17 cellular contexts compared by ENCODE assay signal in the genomic region with DNA sequence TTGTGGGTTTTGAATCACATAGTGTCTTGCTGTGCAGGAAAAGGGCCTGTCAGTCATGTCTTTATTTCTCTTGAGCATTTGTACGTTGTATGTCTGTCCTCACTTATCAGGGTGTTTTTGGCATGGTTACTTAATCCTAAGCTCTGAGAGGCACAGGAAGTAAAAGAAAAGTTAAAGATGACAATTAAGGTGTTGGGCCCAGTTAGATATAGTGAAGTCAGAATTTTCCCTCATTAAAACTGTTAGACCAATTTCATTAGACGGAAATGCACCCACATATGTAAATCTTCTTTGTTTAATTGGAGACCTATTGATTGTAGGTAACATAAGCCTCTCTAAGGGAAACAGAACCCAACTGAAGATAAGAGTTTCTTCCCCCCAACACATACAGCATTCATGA. TPM values are rescaled to one million over a fixed set of nuclear protein-coding genes. Genes with fewer than 3 reads are reported as not detected.
DNase-seq lines count a peak whose midpoint lies in the region; ATAC-seq and TF ChIP-seq lines count a peak whose summit lies in the region.
"Had no signal": no experiment of that assay in that cellular context is flagged by ENCODE, and none has a peak within 500 bp of the region (broad histone marks: within the 10 kb centered on the region; RNA-seq: fewer than 3 reads in every experiment).

No MANE protein-coding gene starts in this region.

- DNase-seq in Right ventricle myocardium inferior (ENCODE audit: missing footprints) (no peak), cardiac septum (ENCODE audit: low spot score) (no peak), erythroblast (lab: John Stamatoyannopoulos, UW) (peak; percentile 58 to 62), inferior parietal cortex (ENCODE audit: extremely low spot score) (peak; percentile 37), tibial nerve (ENCODE audit: low spot score in 2 of 2) (no peak), hippocampal formation (lab: John Stamatoyannopoulos, UW) (no peak), NCI-H345 (lab: John Stamatoyannopoulos, UW) (no peak)
- DNase-seq in effector memory CD4-positive, alpha-beta T cell: no peak
- DNase-seq: DMS79 treated with DMSO at 0.1 percent for 48 hours, HFFc6, NCI-H1105, NCI-H2081 treated with DMSO at 0.1 percent for 48 hours, NCI-H510A, NCI-H748 treated with DMSO at 0.1 percent for 48 hours, PC-9 had no signal

- H3K9me3 ChIP-seq in tibial nerve: peaks cover 0 to 11% (median 4%) of the 10 kb centered on the region in 4 donors
- H3K9me3 ChIP-seq in effector memory CD4-positive, alpha-beta T cell (ENCODE audit: control insufficient read depth, low read length): no peaks in the 10 kb centered on the region
- H3K9me3 ChIP-seq: SJSA1 had no signal

- TF ChIP-seq EP300 in tibial nerve (IDR thresholded peaks at IDR 0.05): no peak

- H3K27me3 ChIP-seq in tibial nerve: no peaks in the 10 kb centered on the region
- H3K27me3 ChIP-seq in effector memory CD4-positive, alpha-beta T cell (replicated peaks; ENCODE audit: control insufficient read depth, insufficient read depth, low read length, poor library complexity, severe bottlenecking): no peaks in the 10 kb centered on the region
- H3K27me3 ChIP-seq: SJSA1 had no signal

- no peak for TF ChIP-seq POLR2A in erythroblast (IDR thresholded peaks at IDR 0.05; ENCODE audit: low read length)
- no peak for TF ChIP-seq POLR2A in tibial nerve (IDR thresholded peaks at IDR 0.05)

- H3K4me1 ChIP-seq in tibial nerve: peaks cover 0 to 62% (median 19%) of the 10 kb centered on the region in 4 donors
- H3K4me1 ChIP-seq in effector memory CD4-positive, alpha-beta T cell (ENCODE audit: control insufficient read depth, insufficient read depth, low read length, poor library complexity, severe bottlenecking): no peaks in the 10 kb centered on the region
- H3K4me1 ChIP-seq: SJSA1 had no signal

- peak; percentile 34 for ATAC-seq in Right ventricle myocardium inferior

- intact Hi-C loops in Right ventricle myocardium inferior (cut with DNase I) (no loop called here), cardiac septum (cut with DNase I) (loop anchor here (2.0 kb wide), 1 partner anchor 17 kb away; no protein-coding TSS in a partner anchor)

- H3K36me3 ChIP-seq in tibial nerve: peaks cover 0 to 8% (median 0%) of the 10 kb centered on the region in 3 donors
- H3K36me3 ChIP-seq in effector memory CD4-positive, alpha-beta T cell (ENCODE audit: control insufficient read depth, insufficient read depth, low read length): no peaks in the 10 kb centered on the region
- H3K36me3 ChIP-seq: SJSA1 had no signal

- H3K4me3 ChIP-seq in tibial nerve: no peak overlapping the region
- no peak overlapping the region for H3K4me3 ChIP-seq in effector memory CD4-positive, alpha-beta T cell (ENCODE audit: insufficient read depth, low read depth, low read length, poor library complexity, severe bottlenecking)
- H3K4me3 ChIP-seq: PC-9, SJSA1 had no signal

- WGBS in tibial nerve, 2 donors: 48 to 49% methylated on average over 2 of the region's 2 CpGs

- peak overlapping the region; percentile 5 to 79 (median 48) for H3K27ac ChIP-seq in tibial nerve
- H3K27ac ChIP-seq in effector memory CD4-positive, alpha-beta T cell (ENCODE audit: insufficient read depth, low read length, poor library complexity, severe bottlenecking): no peak overlapping the region
- H3K27ac ChIP-seq: 22Rv1, PC-9, SJSA1 had no signal

- no peak for TF ChIP-seq CTCF in tibial nerve (IDR thresholded peaks at IDR 0.05)

RNA-seq across cellular contexts. Expression of a gene that starts 21.9 kb away (rescaled TPM):
- 97.6 TPM for total RNA-seq in Right ventricle myocardium inferior
- total RNA-seq in cardiac septum: 78.6 TPM
- total RNA-seq in tibial nerve: 10 to 100 TPM; 71.2 to 81.4 (median 75.7) TPM

Comparison
In these comparisons a context has a peak if more than half of its experiments do, and no peak if none do; other contexts are left out.
1. DNase-seq: peak in erythroblast (2 of 2) and inferior parietal cortex (single experiment); none in Right ventricle myocardium inferior (single experiment), cardiac septum (single experiment), tibial nerve (0 of 2), hippocampal formation (0 of 2), NCI-H345 (single experiment) and effector memory CD4-positive, alpha-beta T cell (0 of 3).